Comparison of ENCODE assay signal across 8 cellular contexts in the genomic region with DNA sequence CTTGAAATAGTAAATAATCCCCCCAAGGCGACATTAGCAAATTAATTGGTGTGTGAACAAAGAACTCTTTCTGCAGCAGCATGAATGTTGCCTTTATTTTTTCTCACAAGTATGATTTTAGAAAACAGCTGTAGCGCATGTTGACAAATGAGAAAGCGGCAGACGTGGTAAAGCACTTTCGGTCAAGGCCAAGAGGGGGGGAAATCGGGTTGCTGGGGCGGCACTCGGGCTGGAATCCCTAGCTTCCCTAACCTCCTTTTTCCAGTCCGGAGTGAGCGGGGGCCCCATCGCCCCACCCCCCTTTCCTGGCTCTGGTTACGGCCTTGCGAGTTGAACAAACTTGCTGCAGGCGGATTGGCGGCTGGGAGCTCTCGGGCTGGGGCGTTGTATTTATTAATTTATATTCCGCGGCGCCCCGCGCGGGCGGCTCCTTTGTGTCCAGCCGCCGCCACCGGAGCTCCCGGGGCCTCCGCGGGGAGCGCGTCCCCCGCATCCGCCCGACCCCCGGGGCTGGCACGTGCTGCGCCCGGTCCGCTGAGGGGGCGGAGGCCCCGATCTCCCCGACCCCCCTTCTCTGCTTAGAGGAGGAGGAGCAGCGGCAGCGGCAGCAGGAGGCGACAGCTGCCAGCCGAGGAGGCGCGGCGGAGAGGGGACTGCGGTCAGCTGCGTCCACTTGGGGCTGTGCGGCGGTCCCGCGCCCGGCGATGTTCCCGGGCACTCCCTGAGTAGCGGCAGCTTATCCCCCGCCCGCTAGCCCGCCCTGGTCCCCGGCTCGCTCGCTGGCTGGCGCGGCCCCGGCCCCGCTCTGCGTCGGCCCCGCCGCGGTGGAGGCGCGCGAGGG. TPM values are rescaled to one million over a fixed set of nuclear protein-coding genes. Genes with fewer than 3 reads are reported as not detected.
A peak's percentile ranks its signal among the peaks of the same experiment; 100 is the strongest.
DNase-seq lines count a peak whose midpoint lies in the region; ATAC-seq and TF ChIP-seq lines count a peak whose summit lies in the region.

A gene with protein sequence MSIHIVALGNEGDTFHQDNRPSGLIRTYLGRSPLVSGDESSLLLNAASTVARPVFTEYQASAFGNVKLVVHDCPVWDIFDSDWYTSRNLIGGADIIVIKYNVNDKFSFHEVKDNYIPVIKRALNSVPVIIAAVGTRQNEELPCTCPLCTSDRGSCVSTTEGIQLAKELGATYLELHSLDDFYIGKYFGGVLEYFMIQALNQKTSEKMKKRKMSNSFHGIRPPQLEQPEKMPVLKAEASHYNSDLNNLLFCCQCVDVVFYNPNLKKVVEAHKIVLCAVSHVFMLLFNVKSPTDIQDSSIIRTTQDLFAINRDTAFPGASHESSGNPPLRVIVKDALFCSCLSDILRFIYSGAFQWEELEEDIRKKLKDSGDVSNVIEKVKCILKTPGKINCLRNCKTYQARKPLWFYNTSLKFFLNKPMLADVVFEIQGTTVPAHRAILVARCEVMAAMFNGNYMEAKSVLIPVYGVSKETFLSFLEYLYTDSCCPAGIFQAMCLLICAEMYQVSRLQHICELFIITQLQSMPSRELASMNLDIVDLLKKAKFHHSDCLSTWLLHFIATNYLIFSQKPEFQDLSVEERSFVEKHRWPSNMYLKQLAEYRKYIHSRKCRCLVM (plus strand): TSS at position 607 of the 841 bp plus-strand sequence. CDS start 347 bp downstream, outside the sequence.

- peaks cover 16% of the 10 kb centered on the region for H3K27me3 Mint-ChIP-seq in glutamatergic neuron (ENCODE audit: unreplicated experiment)

- H3K4me3 Mint-ChIP-seq in glutamatergic neuron (ENCODE audit: unreplicated experiment): peak within 1 kb of the TSS; percentile 98

- H3K9ac ChIP-seq in Karpas-422 (ENCODE audit: low read length): peak within 1 kb of the TSS; percentile 54
- H3K9ac ChIP-seq in adipocyte (ENCODE audit: low read length): peak within 1 kb of the TSS; percentile 99

- H3K27me3 ChIP-seq in Karpas-422 (ENCODE audit: low read length) (no peaks in the 10 kb centered on the region), RWPE2 (ENCODE audit: insufficient read depth, poor library complexity, severe bottlenecking) (no peaks in the 10 kb centered on the region), adipocyte (replicated peaks; ENCODE audit: control insufficient read depth, insufficient read depth, low read length) (no peaks in the 10 kb centered on the region), neutrophil (peaks cover 41% of the 10 kb centered on the region)

- no peaks in the 10 kb centered on the region for H3K79me2 ChIP-seq in Karpas-422 (ENCODE audit: low read length)

- H3K9me3 ChIP-seq in Karpas-422 (ENCODE audit: low read length) (no peaks in the 10 kb centered on the region), RWPE2 (ENCODE audit: severe bottlenecking) (no peaks in the 10 kb centered on the region), adipocyte (ENCODE audit: control insufficient read depth, low read length) (no peaks in the 10 kb centered on the region), neutrophil (no peaks in the 10 kb centered on the region)

- H3K4me1 Mint-ChIP-seq in glutamatergic neuron (ENCODE audit: low read depth, unreplicated experiment): peaks cover 14% of the 10 kb centered on the region

- H3K4me3 ChIP-seq in Karpas-422 (ENCODE audit: low read length) (peak within 1 kb of the TSS; percentile 60), RWPE2 (ENCODE audit: severe bottlenecking) (peak within 1 kb of the TSS; percentile 73), adipocyte (ENCODE audit: low read length) (peak within 1 kb of the TSS; percentile 99), neutrophil (ENCODE audit: low read depth in 1 of 2, low read length in 1 of 2) (peak within 1 kb of the TSS; percentile 52 to 67)

- H3K27ac ChIP-seq in Karpas-422 (ENCODE audit: low read length) (no peak within 1 kb of the TSS), RWPE2 (ENCODE audit: poor library complexity, severe bottlenecking) (peak within 1 kb of the TSS; percentile 20), neutrophil (no peak within 1 kb of the TSS)

- TF ChIP-seq CTCF in RWPE2 (IDR thresholded peaks at IDR 0.05; ENCODE audit: poor library complexity, severe bottlenecking) (peak; percentile 9), glutamatergic neuron (IDR thresholded peaks at IDR 0.05; ENCODE audit: partially characterized antibody, unreplicated experiment) (no peak), neutrophil (IDR thresholded peaks at IDR 0.05) (no peak)

- peak within 1 kb of the TSS; percentile 60; the same call in 1 of the 2 replicates for H2AFZ ChIP-seq in Karpas-422 (ENCODE audit: low read length)

- H3K4me2 ChIP-seq in Karpas-422 (ENCODE audit: low read depth, low read length, poor library complexity, severe bottlenecking): peak within 1 kb of the TSS; percentile 73

- H3K9me3 Mint-ChIP-seq in glutamatergic neuron (ENCODE audit: unreplicated experiment): peaks cover 11% of the 10 kb centered on the region

- H3K27ac Mint-ChIP-seq in glutamatergic neuron (ENCODE audit: unreplicated experiment): peak within 1 kb of the TSS; percentile 99

- H3K4me1 ChIP-seq in Karpas-422 (ENCODE audit: low read length) (peaks cover 15% of the 10 kb centered on the region; the same call in 1 of the 2 replicates), RWPE2 (ENCODE audit: insufficient read depth, poor library complexity, severe bottlenecking) (peaks cover 15% of the 10 kb centered on the region), adipocyte (ENCODE audit: control insufficient read depth, insufficient read depth, low read length) (peaks cover 67% of the 10 kb centered on the region), neutrophil (ENCODE audit: control insufficient read depth in 1 of 2, insufficient read depth in 1 of 2, low read depth in 1 of 2, low read length in 1 of 2) (peaks cover 19 to 21% of the 10 kb centered on the region in 2 experiments)

- no peaks in the 10 kb centered on the region for H4K20me1 ChIP-seq in Karpas-422 (ENCODE audit: insufficient read depth, low read depth, low read length)

- H3K36me3 ChIP-seq in Karpas-422 (ENCODE audit: insufficient read depth, low read length) (no peaks in the 10 kb centered on the region), RWPE2 (ENCODE audit: low read depth) (no peaks in the 10 kb centered on the region), adipocyte (ENCODE audit: control insufficient read depth, insufficient read depth, low read length, severe bottlenecking) (no peaks in the 10 kb centered on the region), neutrophil (no peaks in the 10 kb centered on the region)

- H3K9me2 ChIP-seq in Karpas-422 (replicated peaks; ENCODE audit: insufficient read depth, low read length): no peaks in the 10 kb centered on the region

- peak; percentile 38 for ATAC-seq in GM21786 (IDR thresholded peaks at IDR 0.05; ENCODE audit: unreplicated experiment)
- peak; percentile 69 for ATAC-seq in RWPE2 (ENCODE audit: low read depth)

- DNase-seq in Daoy (ENCODE audit: low read depth): peak; percentile 92
- DNase-seq in Karpas-422: peak; percentile 49
- peak; percentile 80 for DNase-seq in RWPE2 (ENCODE audit: low spot score)
- peak; percentile 95 for DNase-seq in adipocyte (ENCODE audit: low read depth)
- DNase-seq in glutamatergic neuron: peak; percentile 88
- peak; percentile 91 for DNase-seq in ureter (ENCODE audit: low spot score)

- H3K36me3 Mint-ChIP-seq in glutamatergic neuron (ENCODE audit: unreplicated experiment): no peaks in the 10 kb centered on the region

RNA-seq across cellular contexts. Expression of the gene that starts here (rescaled TPM):
- total RNA-seq in Daoy (2014; rRNA removed; shearing (Covaris generic)): 91.7 and 120 TPM in 2 replicates
- 0.97 and 1.5 TPM in 2 replicates for total RNA-seq in Karpas-422 (2014; rRNA removed; shearing (Covaris generic); ENCODE audit: low replicate concordance)
- total RNA-seq in glutamatergic neuron (ENCODE audit: unreplicated experiment) (39.0 TPM), ureter (102 TPM)

Comparison
In these comparisons a context has a peak if more than half of its experiments do, and no peak if none do; other contexts are left out.
1. RNA of the gene that starts here (total RNA-seq): 102 TPM in ureter (single experiment), 91.7 to 120 TPM in Daoy and 39.0 TPM in glutamatergic neuron (single experiment); 0.97 to 1.5 TPM in Karpas-422; every median in the first group is over 10 times any median in the second.
2. Peak in every context shown above with its lines, with median percentiles within 50 percentile points of each other: DNase-seq and H3K4me3 ChIP-seq.